ENCODE assay signal across 8 cellular contexts in the genomic region with DNA sequence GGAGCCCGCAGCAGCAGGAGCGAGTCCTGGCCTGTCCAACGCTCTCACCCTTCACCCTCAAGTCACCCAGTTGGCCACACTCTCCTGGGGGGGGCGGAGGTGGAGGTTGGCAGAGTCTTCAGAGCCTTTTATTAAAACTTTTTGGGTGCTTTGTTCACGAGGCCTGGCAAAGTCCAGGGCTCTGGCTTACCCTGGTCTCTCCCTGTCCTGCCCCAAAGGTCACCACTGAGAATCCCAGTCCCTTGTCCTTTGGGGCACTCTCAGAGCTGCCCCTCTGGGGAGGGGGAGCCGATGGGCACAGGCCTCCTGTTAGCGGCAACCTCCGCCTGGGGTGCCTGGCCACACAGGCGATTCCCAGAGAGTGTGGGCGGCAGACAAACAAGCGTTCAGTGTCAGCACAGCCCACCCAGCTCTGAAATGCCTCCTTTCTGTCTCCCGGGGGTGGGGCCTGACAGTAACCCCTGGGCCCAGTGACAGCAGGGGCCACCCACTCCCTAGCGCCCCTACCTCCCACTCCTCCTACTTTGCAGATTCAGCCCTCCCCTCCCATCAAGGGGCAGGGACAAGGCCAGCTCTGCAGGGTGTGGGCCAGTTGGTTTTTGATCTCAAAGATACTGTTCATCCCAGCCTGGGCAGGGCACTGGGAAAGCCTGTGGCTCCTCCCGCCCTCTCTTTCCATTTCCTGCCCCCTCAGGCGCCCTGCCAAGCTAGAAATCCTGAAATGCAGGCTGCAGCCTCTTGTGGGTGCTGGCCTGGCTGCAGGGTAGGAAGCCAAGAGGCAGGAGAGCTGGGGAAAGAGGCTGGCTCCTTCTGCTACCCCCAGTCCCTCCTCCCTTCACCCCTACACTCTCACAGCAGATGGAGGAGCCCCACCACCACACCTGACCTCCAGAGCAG. TPM values are rescaled to one million over a fixed set of nuclear protein-coding genes. Genes with fewer than 3 reads are reported as not detected.
A peak's percentile ranks its signal among the peaks of the same experiment; 100 is the strongest.
DNase-seq lines count a peak whose midpoint lies in the region; ATAC-seq, FAIRE-seq and TF ChIP-seq lines count a peak whose summit lies in the region.

No MANE protein-coding gene starts in this region.

- intact Hi-C loops in pancreas (cut with DNase I), result no loop called here

- WGBS in pancreas, 2 donors, result 54 to 64% methylated on average over 14 to 15 of the region's 15 CpGs
- 37% methylated on average over 10 of the region's 15 CpGs for WGBS in mesenchymal stem cell

- H3K27ac ChIP-seq in pancreas (no peak overlapping the region), mesenchymal stem cell (ENCODE audit: low read length, poor library complexity, severe bottlenecking) (no peak overlapping the region)

- no peaks in the 10 kb centered on the region for H3K79me1 ChIP-seq in mesenchymal stem cell (replicated peaks; ENCODE audit: low read length, poor library complexity, severe bottlenecking)

- H3K18ac ChIP-seq in mesenchymal stem cell (ENCODE audit: low read depth in 1 of 2, low read length in 2 of 2), result no peak overlapping the region

- H3K27me3 ChIP-seq in pancreas (no peaks in the 10 kb centered on the region), mesenchymal stem cell (ENCODE audit: control insufficient read depth in 1 of 2, insufficient read depth in 1 of 2, low read length in 2 of 2) (peaks cover 14 to 35% of the 10 kb centered on the region in 2 experiments)

- H3K36me3 ChIP-seq in pancreas (no peaks in the 10 kb centered on the region), mesenchymal stem cell (ENCODE audit: control insufficient read depth in 1 of 2, insufficient read depth in 2 of 2, low read depth in 1 of 2, low read length in 2 of 2) (no peaks in the 10 kb centered on the region)

- H2BK12ac ChIP-seq in mesenchymal stem cell (ENCODE audit: low read length in 2 of 2), result no peak overlapping the region

- DNase-seq in DMS53 (lab: John Stamatoyannopoulos, UW) (peak; percentile 86), NCI-H226 (peak; percentile 70), fibroblast of peridontal ligament (ENCODE audit: extremely low read depth) (peak; percentile 59), pancreas (peak in 1 of 6 donors; percentile 32), mesenchymal stem cell (no peak), hippocampal formation (lab: John Stamatoyannopoulos, UW) (no peak)
- DNase-seq in activated naive CD4-positive, alpha-beta T cell treated with Interleukin-2 at 50 U/mL for 16 hours, result no peak

- H3K4me2 ChIP-seq in mesenchymal stem cell (ENCODE audit: low read length, poor library complexity, severe bottlenecking), result no peak overlapping the region

- TF ChIP-seq CTCF in pancreas (IDR thresholded peaks at IDR 0.05), result no peak

- H3K4me1 ChIP-seq in pancreas (no peaks in the 10 kb centered on the region), mesenchymal stem cell (ENCODE audit: control insufficient read depth, insufficient read depth, low read depth, low read length) (no peaks in the 10 kb centered on the region)

- H3K9ac ChIP-seq in mesenchymal stem cell (ENCODE audit: low read length), result no peak overlapping the region

- H4K91ac ChIP-seq in mesenchymal stem cell (ENCODE audit: low read length), result no peak overlapping the region

- no peak for FAIRE-seq in pancreas (lab: Jason Lieb, UNC)

- H3K4me3 ChIP-seq in pancreas (no peak overlapping the region), mesenchymal stem cell (ENCODE audit: insufficient read depth in 1 of 2, low read depth in 1 of 2, low read length in 2 of 2) (no peak overlapping the region)

- no peak overlapping the region for H2BK5ac ChIP-seq in mesenchymal stem cell (ENCODE audit: low read depth, low read length, poor library complexity, severe bottlenecking)

- H4K8ac ChIP-seq in mesenchymal stem cell (ENCODE audit: low read length), result no peak overlapping the region

- no peak overlapping the region for H3K4ac ChIP-seq in mesenchymal stem cell (ENCODE audit: low read depth in 1 of 2, low read length in 2 of 2)

- no peak overlapping the region for H3K23ac ChIP-seq in mesenchymal stem cell (ENCODE audit: low read length in 2 of 2)

- no peak overlapping the region for H3K14ac ChIP-seq in mesenchymal stem cell (ENCODE audit: low read length in 2 of 2)

- H2BK120ac ChIP-seq in mesenchymal stem cell (ENCODE audit: low read depth, low read length), result no peak overlapping the region

- H2AFZ ChIP-seq in mesenchymal stem cell (ENCODE audit: low read depth, low read length), result no peak overlapping the region

- H2AK5ac ChIP-seq in mesenchymal stem cell (ENCODE audit: low read length, severe bottlenecking), result no peak overlapping the region

- no peak overlapping the region for H2BK15ac ChIP-seq in mesenchymal stem cell (ENCODE audit: low read depth, poor library complexity, severe bottlenecking)

- H3K9me3 ChIP-seq in pancreas, result no peaks in the 10 kb centered on the region
- H3K9me3 ChIP-seq in mesenchymal stem cell (ENCODE audit: control insufficient read depth, low read length), result no peaks in the 10 kb centered on the region

- ATAC-seq in pancreas (peak in 3 of 4 donors; percentile 28 to 61 (median 52)), GM21786 (IDR thresholded peaks at IDR 0.05; ENCODE audit: unreplicated experiment) (no peak)

RNA-seq across cellular contexts. Expression of a gene that starts 36.6 kb away (rescaled TPM):
- total RNA-seq in pancreas, result 10 to 100 TPM in 1 of 6 donors, 1 to 10 TPM in 5; 9.0 to 13.0 (median 9.3) TPM
- 10 to 100 TPM in 1 of 2 donors, 1 to 10 TPM in 1; 5.5 to 13.7 TPM for polyA plus RNA-seq in pancreas
- polyA plus RNA-seq in mesenchymal stem cell (2013, experiment 1 of 2), result 9.7 TPM
- 9.6 TPM for polyA plus RNA-seq in mesenchymal stem cell (2013, experiment 2 of 2)

Comparison
In these comparisons a context has a peak if more than half of its experiments do, and no peak if none do; other contexts are left out.
1. DNase-seq: peak in DMS53 (single experiment), NCI-H226 (single experiment) and fibroblast of peridontal ligament (single experiment); none in activated naive CD4-positive, alpha-beta T cell treated with Interleukin-2 at 50 U/mL for 16 hours (single experiment), mesenchymal stem cell (single experiment) and hippocampal formation (0 of 2).